In the genomic region with DNA sequence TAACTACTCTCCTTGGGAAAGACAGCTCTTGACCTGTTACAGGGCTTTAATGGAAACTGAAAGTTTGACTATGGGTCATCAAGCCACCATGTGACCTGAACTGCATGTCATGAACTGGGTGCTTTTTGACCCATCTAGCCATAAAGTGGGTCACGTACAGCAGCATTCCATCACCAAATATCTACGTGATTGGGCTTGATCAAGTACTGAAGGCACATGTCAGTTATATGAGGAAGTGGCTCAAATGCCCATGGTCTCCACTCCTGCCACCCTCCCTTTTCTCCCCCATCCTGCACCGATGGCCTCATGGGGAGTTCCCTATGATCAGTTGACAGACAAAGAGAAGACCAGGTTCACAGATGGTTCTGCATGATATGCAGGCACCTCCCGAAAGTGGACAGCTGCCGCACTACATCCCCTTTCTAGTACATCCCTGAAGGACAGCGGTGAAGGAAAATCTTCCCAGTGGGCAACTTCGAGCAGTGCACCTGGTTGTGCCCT, we compare ENCODE assay signal across 20 cellular contexts. TPM values are rescaled to one million over a fixed set of nuclear protein-coding genes. Genes with fewer than 3 reads are reported as not detected.
"Had no signal": no experiment of that assay in that cellular context is flagged by ENCODE, and none has a peak within 500 bp of the region (broad histone marks: within the 10 kb centered on the region; RNA-seq: fewer than 3 reads in every experiment).

No MANE protein-coding gene starts in this region.

- H3K36me3 ChIP-seq: right lobe of liver, stomach had no signal

- H3K9me3 ChIP-seq: body of pancreas, psoas muscle, testis had no signal

- ATAC-seq: activated CD8-positive, alpha-beta T cell treated with anti-CD3 and anti-CD28 coated beads, Interleukin-2, amount 10 ng/mL, durations not matched to agents 7 days and 5 days; body of pancreas; psoas muscle; right lobe of liver had no signal

- H3K4me3 ChIP-seq: body of pancreas, psoas muscle, right lobe of liver, stomach, testis had no signal

- H3K27ac ChIP-seq: body of pancreas, epithelial cell of prostate, psoas muscle, right lobe of liver, stomach, testis had no signal

- H3K27me3 ChIP-seq: body of pancreas, right lobe of liver, testis had no signal

- DNase-seq: activated CD4-positive, alpha-beta T cell treated with anti-CD3 and anti-CD28 coated beads for 4 hours; activated CD8-positive, alpha-beta memory T cell treated with anti-CD3 and anti-CD28 coated beads, Interleukin-2, amount 50 U/mL, for 4 hours; activated CD8-positive, alpha-beta T cell treated with anti-CD3 and anti-CD28 coated beads, Interleukin-2, amount 10 ng/mL, durations not matched to agents 7 days and 5 days; activated gamma-delta T cell treated with Interleukin-2 at 50 U/mL for 16 hours; activated naive CD8-positive, alpha-beta T cell treated with anti-CD3 and anti-CD28 coated beads for 36 hours; activated T-cell treated with anti-CD3 and anti-CD28 coated beads, Interleukin-2, amount 50 U/mL, for 48 hours; amygdala; central memory CD4-positive, alpha-beta T cell; dermis blood vessel endothelial cell; stomach; T-helper 2 cell; testis had no signal

- H3K4me1 ChIP-seq: body of pancreas, psoas muscle, right lobe of liver, testis had no signal

RNA-seq across cellular contexts. Expression of gene FCN1, which starts 7.3 kb away (rescaled TPM):
- total RNA-seq: activated CD8-positive, alpha-beta T cell treated with anti-CD3 and anti-CD28 coated beads, Interleukin-2, amount 10 ng/mL, durations not matched to agents 7 days and 5 days; activated naive CD8-positive, alpha-beta T cell treated with anti-CD3 and anti-CD28 coated beads for 36 hours; body of pancreas; dermis blood vessel endothelial cell; fibroblast of lung; mesothelial cell of epicardium; osteoblast had no signal

RNA-seq across cellular contexts. Expression of gene FCN2, which starts 44.5 kb away (rescaled TPM):
- total RNA-seq: activated CD8-positive, alpha-beta T cell treated with anti-CD3 and anti-CD28 coated beads, Interleukin-2, amount 10 ng/mL, durations not matched to agents 7 days and 5 days; activated naive CD8-positive, alpha-beta T cell treated with anti-CD3 and anti-CD28 coated beads for 36 hours; body of pancreas; dermis blood vessel endothelial cell; fibroblast of lung; frontal cortex; mesothelial cell of epicardium; osteoblast; psoas muscle; stomach had no signal
